14 cellular contexts compared by ENCODE assay signal in genomic region chr9:115036691-115037090, GRCh38.
DNase-seq lines count a peak whose midpoint lies in the region; ATAC-seq, FAIRE-seq and TF ChIP-seq lines count a peak whose summit lies in the region.
"Had no signal": no experiment of that assay in that cellular context is flagged by ENCODE, and none has a peak within 500 bp of the region (broad histone marks: within the 10 kb centered on the region; RNA-seq: fewer than 3 reads in every experiment).

No MANE protein-coding gene starts in this region.

- no peaks in the 10 kb centered on the region for H3K27me3 ChIP-seq in SK-N-SH (ENCODE audit: insufficient read depth)
- no peaks in the 10 kb centered on the region for H3K27me3 ChIP-seq in IMR-90 (ENCODE audit: control insufficient read depth, insufficient read depth, low read length)
- H3K27me3 ChIP-seq in bronchial epithelial cell (ENCODE audit: control insufficient read depth, insufficient read depth, low read length) = no peaks in the 10 kb centered on the region
- H3K27me3 ChIP-seq: suprapubic skin had no signal

- H2BK15ac ChIP-seq in IMR-90 (ENCODE audit: low read depth, low read length) = peak overlapping the region; percentile 67; the same call in 1 of the 3 replicates

- H2BK5ac ChIP-seq in IMR-90 (ENCODE audit: low read depth, low read length, poor library complexity, severe bottlenecking) = no peak overlapping the region

- H3K4me1 ChIP-seq in SK-N-SH (ENCODE audit: control insufficient read depth in 1 of 2, insufficient read depth in 2 of 2, low read depth in 1 of 2, low read length in 1 of 2) = peaks cover 0 to 21% of the 10 kb centered on the region in 2 experiments
- peaks cover 19% of the 10 kb centered on the region for H3K4me1 ChIP-seq in IMR-90 (ENCODE audit: control insufficient read depth, insufficient read depth, low read length)

- H3F3A ChIP-seq in SK-N-SH (replicated peaks; ENCODE audit: insufficient read depth) = peaks cover 68% of the 10 kb centered on the region

- CTCF ChIA-PET in SK-N-SH (lab: Yijun Ruan, JAX) = interaction anchor here (3.5 kb wide), 1 partner anchor 22 kb away, joined by 12 read pairs; no protein-coding TSS in a partner anchor
- CTCF ChIA-PET in IMR-90 (lab: Yijun Ruan, JAX) = no interaction called here

- TF ChIP-seq CTCF in SK-N-SH (IDR thresholded peaks at IDR 0.05) = no peak
- TF ChIP-seq CTCF in IMR-90 (conservative IDR thresholded peaks at IDR 0.05; ENCODE audit: low read depth, low read length) = no peak
- TF ChIP-seq CTCF in bronchial epithelial cell (IDR thresholded peaks at IDR 0.05; ENCODE audit: insufficient read depth, low read length, severe bottlenecking) = no peak

- FAIRE-seq in bronchial epithelial cell (lab: Jason Lieb, UNC) = peak; percentile 91
- FAIRE-seq: A204.1 had no signal

- in situ Hi-C loops in IMR-90 (cut with MboI; ENCODE audit: low sequenced_read_pairs) = no loop called here

- no peak for TF ChIP-seq EP300 in SK-N-SH (IDR thresholded peaks at IDR 0.05; ENCODE audit: borderline replicate concordance in 1 of 2, low read depth in 1 of 2, low read length in 1 of 2)

- peaks cover 24% of the 10 kb centered on the region for H3K27me3 Mint-ChIP-seq in stimulated activated memory B cell treated with anti-CD40 and anti-IgM and Interleukin-4, amounts not matched to agents 10 μg/mL and 1 μg/mL and 100 μg/mL, for 72 hours

- H3K4me1 Mint-ChIP-seq in stimulated activated memory B cell treated with anti-CD40 and anti-IgM and Interleukin-4, amounts not matched to agents 10 μg/mL and 1 μg/mL and 100 μg/mL, for 72 hours = peaks cover 17% of the 10 kb centered on the region

- H3K36me3 ChIP-seq in SK-N-SH (replicated peaks in 1 of 2; ENCODE audit: control insufficient read depth in 1 of 2, insufficient read depth in 2 of 2, low read length in 1 of 2) (peaks cover 76 to 83% of the 10 kb centered on the region in 2 experiments), IMR-90 (ENCODE audit: control insufficient read depth, insufficient read depth, low read length) (peaks cover 59% of the 10 kb centered on the region), bronchial epithelial cell (ENCODE audit: control insufficient read depth, insufficient read depth, low read length) (peaks cover 2% of the 10 kb centered on the region)
- H3K36me3 ChIP-seq: suprapubic skin had no signal

- no peak for TF ChIP-seq RAD21 in SK-N-SH (IDR thresholded peaks at IDR 0.05; ENCODE audit: low read length)
- TF ChIP-seq RAD21 in IMR-90 (IDR thresholded peaks at IDR 0.05; ENCODE audit: low read length) = no peak

- H3K9ac ChIP-seq in SK-N-SH (no peak overlapping the region), IMR-90 (ENCODE audit: low read depth, low read length) (no peak overlapping the region)

- H3K9me1 ChIP-seq in IMR-90 (ENCODE audit: insufficient read depth, low read length) = peaks cover 23% of the 10 kb centered on the region

- peak overlapping the region; percentile 74 for H3K18ac ChIP-seq in IMR-90 (ENCODE audit: low read depth, low read length)

- no peak for TF ChIP-seq POLR2A in IMR-90 (IDR thresholded peaks at IDR 0.05; ENCODE audit: low read depth, low read length)

- intact Hi-C loops in IMR-90 (cut with micrococcal nuclease) = loop anchor here (5.0 kb wide), 1 partner anchor 171 kb away; no protein-coding TSS in a partner anchor

- H3K9me3 ChIP-seq in SK-N-SH (no peaks in the 10 kb centered on the region), IMR-90 (ENCODE audit: control insufficient read depth, insufficient read depth, low read length) (no peaks in the 10 kb centered on the region)
- H3K9me3 ChIP-seq: suprapubic skin had no signal

- no TSS peak for BruUV-seq in IMR-90 (replicated peaks; lab: Mats Ljungman, UMichigan)

- H3K4ac ChIP-seq in IMR-90 (ENCODE audit: low read depth, low read length) = peak overlapping the region; percentile 88

- H2BK120ac ChIP-seq in IMR-90 (ENCODE audit: low read depth, low read length) = peak overlapping the region; percentile 96; the same call in 1 of the 2 replicates

- POLR2A ChIA-PET in SK-N-SH (lab: Yijun Ruan, JAX) = no interaction called here
- POLR2A ChIA-PET in IMR-90 (lab: Charles Lee; ENCODE audit: unreplicated experiment) = no interaction called here

- no peak overlapping the region for H3K23ac ChIP-seq in IMR-90 (ENCODE audit: low read depth, low read length)

- H3K4me3 ChIP-seq in SK-N-SH (ENCODE audit: low read depth in 2 of 2, low read length in 1 of 2) = no peak overlapping the region
- no peak overlapping the region for H3K4me3 ChIP-seq in IMR-90 (ENCODE audit: insufficient read depth, low read depth, low read length)
- H3K4me3 ChIP-seq in bronchial epithelial cell (ENCODE audit: low read depth, low read length) = no peak overlapping the region
- H3K4me3 ChIP-seq: suprapubic skin had no signal

- H4K8ac ChIP-seq in IMR-90 (ENCODE audit: low read depth in 2 of 2, low read length in 2 of 2) = peak overlapping the region in 1 of 2 experiments; percentile 94; a peak in 2 of 4 replicates

- H3K4me3 Mint-ChIP-seq in stimulated activated memory B cell treated with anti-CD40 and anti-IgM and Interleukin-4, amounts not matched to agents 10 μg/mL and 1 μg/mL and 100 μg/mL, for 72 hours = no peak overlapping the region

- H4K5ac ChIP-seq in IMR-90 (ENCODE audit: low read depth, low read length) = peak overlapping the region; percentile 19; the same call in 1 of the 2 replicates

- no peak overlapping the region for H2AK9ac ChIP-seq in IMR-90 (replicated peaks; ENCODE audit: low read depth, low read length, poor library complexity)

- H3K79me2 ChIP-seq in SK-N-SH (ENCODE audit: insufficient read depth) = no peaks in the 10 kb centered on the region

- H3K4me2 ChIP-seq in SK-N-SH = peak overlapping the region; percentile 39; the same call in 1 of the 2 replicates
- H3K4me2 ChIP-seq in IMR-90 (ENCODE audit: low read depth, low read length) = no peak overlapping the region

- no peak overlapping the region for H3K56ac ChIP-seq in IMR-90 (ENCODE audit: extremely low read depth, insufficient read depth, low read length)

- H4K20me1 ChIP-seq in SK-N-SH (ENCODE audit: insufficient read depth) = no peaks in the 10 kb centered on the region
- no peaks in the 10 kb centered on the region for H4K20me1 ChIP-seq in IMR-90 (ENCODE audit: insufficient read depth, low read length)

- peak overlapping the region; percentile 92; the same call in 1 of the 2 replicates for H3K14ac ChIP-seq in IMR-90 (replicated peaks; ENCODE audit: low read depth, low read length)

- ATAC-seq in SK-N-SH treated with all-trans-retinoic acid at 6 μM for 48 hours (no peak), IMR-90 (ENCODE audit: low read depth) (no peak), GM21529 (IDR thresholded peaks at IDR 0.05; ENCODE audit: unreplicated experiment) (no peak), GM18909 (IDR thresholded peaks at IDR 0.05; ENCODE audit: poor library complexity, unreplicated experiment) (no peak)
- ATAC-seq in stimulated activated memory B cell treated with anti-CD40 and anti-IgM and Interleukin-4, amounts not matched to agents 10 μg/mL and 1 μg/mL and 100 μg/mL, for 72 hours = no peak

- H3K27ac ChIP-seq in SK-N-SH (ENCODE audit: low read depth in 2 of 2, low read length in 1 of 2) = peak overlapping the region; percentile 75 to 80; a peak in 3 of 4 replicates
- peak overlapping the region; percentile 79; the same call in 1 of the 2 replicates for H3K27ac ChIP-seq in IMR-90 (ENCODE audit: insufficient read depth, low read length)
- H3K27ac ChIP-seq: suprapubic skin, VCaP had no signal

- no peaks in the 10 kb centered on the region for H3K9me3 Mint-ChIP-seq in stimulated activated memory B cell treated with anti-CD40 and anti-IgM and Interleukin-4, amounts not matched to agents 10 μg/mL and 1 μg/mL and 100 μg/mL, for 72 hours

- H3K9me2 ChIP-seq in SK-N-SH = no peaks in the 10 kb centered on the region

- DNase-seq in SK-N-SH = no peak
- no peak for DNase-seq in IMR-90
- DNase-seq in bronchial epithelial cell (ENCODE audit: low read depth) = peak; percentile 100
- DNase-seq in UCSD-AML1 (lab: John Stamatoyannopoulos, UW; ENCODE audit: unreplicated experiment) = no peak
- DNase-seq: NCI-H1092 treated with DMSO at 0.1 percent for 48 hours, NCI-H524 treated with DMSO at 0.1 percent for 48 hours had no signal

- H2AK5ac ChIP-seq in IMR-90 (ENCODE audit: low read depth, low read length) = peak overlapping the region; percentile 20; the same call in 1 of the 2 replicates

- no peak overlapping the region for H2AFZ ChIP-seq in SK-N-SH (ENCODE audit: low read depth)
- H2AFZ ChIP-seq in IMR-90 (replicated peaks; ENCODE audit: low read length, poor library complexity) = no peak overlapping the region

- peak overlapping the region; percentile 96 for H2BK20ac ChIP-seq in IMR-90 (ENCODE audit: low read depth, low read length)

- no peaks in the 10 kb centered on the region for H3K36me3 Mint-ChIP-seq in stimulated activated memory B cell treated with anti-CD40 and anti-IgM and Interleukin-4, amounts not matched to agents 10 μg/mL and 1 μg/mL and 100 μg/mL, for 72 hours

- WGBS in SK-N-SH (ENCODE audit: low lambda C conversion rate) = 100% methylated on average over 2 of the region's 2 CpGs
- no CpG with 5 or more reads among the region's 2 CpGs for WGBS in IMR-90 (ENCODE audit: extremely low coverage in 2 of 2, insufficient read length in 1 of 2), 2 experiments

- dilution Hi-C loops in IMR-90 (cut with HindIII; ENCODE audit: low sequenced_read_pairs, unreplicated experiment) = no loop called here

- 0 out of 4 replicates have a peak, but pooled peaks cover 0 to 6% of the 10 kb centered on the region in 2 experiments for H3K79me1 ChIP-seq in IMR-90 (ENCODE audit: low read depth in 1 of 2, low read length in 2 of 2)

- peak overlapping the region; percentile 84 for H3K27ac Mint-ChIP-seq in stimulated activated memory B cell treated with anti-CD40 and anti-IgM and Interleukin-4, amounts not matched to agents 10 μg/mL and 1 μg/mL and 100 μg/mL, for 72 hours
- H3K27ac Mint-ChIP-seq: progenitor cell of endocrine pancreas had no signal

- H4K91ac ChIP-seq in IMR-90 (ENCODE audit: insufficient read depth, low read depth, low read length) = peak overlapping the region; percentile 87; the same call in 1 of the 2 replicates

TF ChIP-seq in SK-N-SH, 30 proteins besides CTCF, POLR2A, EP300 and RAD21 (continues in another document):
- no peak for TF ChIP-seq POLR2AphosphoS5 (IDR thresholded peaks at IDR 0.05; ENCODE audit: low read depth, low read length)

TF ChIP-seq in SK-N-SH treated with all-trans-retinoic acid at 6 μM for 48 hours, 23 proteins besides CTCF, POLR2A, EP300 and RAD21 (continues in another document):
- no peak for TF ChIP-seq ZNF565 (CRISPR knock-in tag; conservative IDR thresholded peaks at IDR 0.05; ENCODE audit: low read depth)

TF ChIP-seq in IMR-90, 13 proteins besides CTCF, POLR2A, EP300 and RAD21 (continues in another document):
- TF ChIP-seq FOS (IDR thresholded peaks at IDR 0.05; ENCODE audit: low read depth, low read length) (no peak), MAFK (IDR thresholded peaks at IDR 0.05; ENCODE audit: low read depth, low read length) (no peak), NFE2L2 (IDR thresholded peaks at IDR 0.05; ENCODE audit: low read depth, low read length) (no peak), BHLHE40 (IDR thresholded peaks at IDR 0.05; ENCODE audit: low read depth, low read length) (no peak)
